ENCODE assay signal across 8 cellular contexts in genomic region chr17:65099941-65100315, GRCh38. TPM values are rescaled to one million over a fixed set of nuclear protein-coding genes. Genes with fewer than 3 reads are reported as not detected.
DNase-seq lines count a peak whose midpoint lies in the region; ATAC-seq and TF ChIP-seq lines count a peak whose summit lies in the region.

No MANE protein-coding gene starts in this region.

- no peaks in the 10 kb centered on the region for H4K20me1 ChIP-seq in PC-9 (ENCODE audit: insufficient read depth)

- H3K4me1 ChIP-seq in A673 (ENCODE audit: insufficient read depth, low read length, poor library complexity, severe bottlenecking) (no peaks in the 10 kb centered on the region), PC-9 (replicated peaks; ENCODE audit: insufficient read depth) (peaks cover 35% of the 10 kb centered on the region), right cardiac atrium (ENCODE audit: control insufficient read depth, insufficient read depth, low read length) (no peaks in the 10 kb centered on the region), spleen (peaks cover 3 to 32% (median 19%) of the 10 kb centered on the region in 6 donors)

- H3K4me1 Mint-ChIP-seq in activated naive CD4-positive, alpha-beta T cell treated with anti-CD3 and anti-CD28 coated beads for 36 hours (ENCODE audit: low read depth) = peaks cover 16% of the 10 kb centered on the region

- H3K9me2 ChIP-seq in PC-9 (ENCODE audit: insufficient read depth) = no peaks in the 10 kb centered on the region

- H3K36me3 ChIP-seq in A673 (ENCODE audit: insufficient read depth, low read length, poor library complexity, severe bottlenecking) = no peaks in the 10 kb centered on the region
- H3K36me3 ChIP-seq in PC-9 (ENCODE audit: low read depth) = no peaks in the 10 kb centered on the region
- no peaks in the 10 kb centered on the region for H3K36me3 ChIP-seq in spleen

- H3K36me3 Mint-ChIP-seq in activated naive CD4-positive, alpha-beta T cell treated with anti-CD3 and anti-CD28 coated beads for 36 hours (ENCODE audit: low read depth) = no peaks in the 10 kb centered on the region

- H3K4me3 ChIP-seq in A673 (ENCODE audit: low read depth, low read length, poor library complexity, severe bottlenecking) = peak overlapping the region; percentile 50
- peak overlapping the region; percentile 54 for H3K4me3 ChIP-seq in PC-9
- H3K4me3 ChIP-seq in right cardiac atrium (ENCODE audit: low read length) = peak overlapping the region; percentile 73
- peak overlapping the region; percentile 24 to 75 (median 45) for H3K4me3 ChIP-seq in spleen

- no peaks in the 10 kb centered on the region for H3K79me2 ChIP-seq in PC-9 (ENCODE audit: low read depth)

- BruUV-seq in A673 (replicated peaks; lab: Mats Ljungman, UMichigan) (no TSS peak), PC-9 (replicated peaks; lab: Mats Ljungman, UMichigan) (TSS peak; percentile 82)

- ATAC-seq in GM18861 (IDR thresholded peaks at IDR 0.05; ENCODE audit: unreplicated experiment) (peak; percentile 74), HG03025 (IDR thresholded peaks at IDR 0.05; ENCODE audit: low FRiP score, unreplicated experiment) (peak; percentile 69), right cardiac atrium (peak; percentile 3 to 17)

- no peaks in the 10 kb centered on the region for H3K9me3 ChIP-seq in A673 (ENCODE audit: low read depth, low read length, poor library complexity, severe bottlenecking)
- H3K9me3 ChIP-seq in PC-9 (ENCODE audit: insufficient read depth, low read depth) = no peaks in the 10 kb centered on the region
- H3K9me3 ChIP-seq in right cardiac atrium (ENCODE audit: control insufficient read depth, low read length) = no peaks in the 10 kb centered on the region
- no peaks in the 10 kb centered on the region for H3K9me3 ChIP-seq in spleen

- peak overlapping the region; percentile 86 for H3K4me3 Mint-ChIP-seq in activated naive CD4-positive, alpha-beta T cell treated with anti-CD3 and anti-CD28 coated beads for 36 hours

- intact Hi-C loops in A673 (cut with micrococcal nuclease; ENCODE audit: unreplicated experiment) (no loop called here), PC-9 (cut with micrococcal nuclease; ENCODE audit: unreplicated experiment) (loop anchor here (1.0 to 10.0 kb wide), 7 partner anchors 38 to 325 kb away; no protein-coding TSS in a partner anchor), right cardiac atrium (cut with DNase I) (loop anchor here in 2 of 4 donors (2.0 to 10.0 kb wide), 2 partner anchors 23 to 125 kb away; no protein-coding TSS in a partner anchor), spleen (cut with DNase I; ENCODE audit: low total_unique reads) (loop anchor here (10.0 kb wide), 1 partner anchor 125 kb away; no protein-coding TSS in a partner anchor)
- intact Hi-C loops in activated naive CD4-positive, alpha-beta T cell treated with anti-CD3 and anti-CD28 coated beads for 36 hours (cut with micrococcal nuclease) = loop anchor here (1.0 to 2.0 kb wide), 11 partner anchors 22 to 181 kb away; partner anchors contain the start of genes LRRC37A3 and RGS9

- peak overlapping the region; percentile 88 for H3K4me2 ChIP-seq in PC-9

- H3K27me3 ChIP-seq in A673 (replicated peaks; ENCODE audit: insufficient read depth, low read depth, low read length, poor library complexity) (no peaks in the 10 kb centered on the region), PC-9 (ENCODE audit: insufficient read depth, low read depth) (no peaks in the 10 kb centered on the region), right cardiac atrium (ENCODE audit: control insufficient read depth, insufficient read depth) (no peaks in the 10 kb centered on the region), spleen (replicated peaks in 1 of 7) (no peaks in the 10 kb centered on the region)

- no peaks in the 10 kb centered on the region for H3K27me3 Mint-ChIP-seq in activated naive CD4-positive, alpha-beta T cell treated with anti-CD3 and anti-CD28 coated beads for 36 hours (ENCODE audit: low read depth)

- no peak overlapping the region for H3K27ac ChIP-seq in A673 (ENCODE audit: low read depth, low read length, poor library complexity, severe bottlenecking)
- peak overlapping the region; percentile 84 for H3K27ac ChIP-seq in PC-9
- H3K27ac ChIP-seq in right cardiac atrium (ENCODE audit: low read length) = no peak overlapping the region
- H3K27ac ChIP-seq in spleen = peak overlapping the region; percentile 30 to 88 (median 82)

- no peak for TF ChIP-seq POLR2A in spleen (IDR thresholded peaks at IDR 0.05)

- 52% methylated on average over 5 of the region's 5 CpGs for WGBS in right cardiac atrium
- WGBS in spleen, 5 donors = 30 to 46% (median 36%) methylated on average over 5 of the region's 5 CpGs

- peak overlapping the region; percentile 66 for H2AFZ ChIP-seq in PC-9

- peak; percentile 33 for DNase-seq in A673 (ENCODE audit: low spot score)
- DNase-seq in PC-9 = peak; percentile 49 to 76
- DNase-seq in activated naive CD4-positive, alpha-beta T cell treated with anti-CD3 and anti-CD28 coated beads for 36 hours = peak; percentile 93
- DNase-seq in right cardiac atrium = peak in 2 of 3 donors; percentile 52 to 75
- DNase-seq in spleen = peak; percentile 79
- no peak for DNase-seq in occipital lobe (lab: John Stamatoyannopoulos, UW)

- peaks cover 14% of the 10 kb centered on the region for H3F3A ChIP-seq in PC-9 (ENCODE audit: insufficient read depth, low read depth)

- CTCF ChIA-PET in A673 (lab: Charles Lee) = interaction anchor here (0.6 to 1.6 kb wide), 6 partner anchors 8 to 191 kb away, joined by 3 to 5 read pairs (median 3); no protein-coding TSS in a partner anchor
- CTCF ChIA-PET in PC-9 (lab: Charles Lee) = interaction anchor here (0.6 to 1.1 kb wide), 8 partner anchors 12 to 134 kb away, joined by 3 to 8 read pairs (median 4); no protein-coding TSS in a partner anchor
- CTCF ChIA-PET in activated naive CD4-positive, alpha-beta T cell treated with anti-CD3 and anti-CD28 coated beads for 36 hours (lab: Charles Lee) = interaction anchor here (0.6 to 3.7 kb wide), 20 partner anchors 9 to 860 kb away, joined by 3 to 32 read pairs (median 3); partner anchors contain the start of genes LRRC37A3 and RGS9

- H3K27ac Mint-ChIP-seq in activated naive CD4-positive, alpha-beta T cell treated with anti-CD3 and anti-CD28 coated beads for 36 hours = peak overlapping the region; percentile 95

- POLR2A ChIA-PET in A673 (lab: Charles Lee; ENCODE audit: low non-redundant PET) = no interaction called here
- POLR2A ChIA-PET in PC-9 (lab: Charles Lee; ENCODE audit: unreplicated experiment) = no interaction called here

- no peaks in the 10 kb centered on the region for H3K9me3 Mint-ChIP-seq in activated naive CD4-positive, alpha-beta T cell treated with anti-CD3 and anti-CD28 coated beads for 36 hours

- TF ChIP-seq CTCF in A673 (conservative IDR thresholded peaks at IDR 0.05; ENCODE audit: low read depth, low read length) (no peak), PC-9 (conservative IDR thresholded peaks at IDR 0.05) (no peak), spleen (IDR thresholded peaks at IDR 0.05 in 8 of 11, conservative IDR thresholded peaks at IDR 0.05 in 3 of 11) (no peak)

RNA-seq across cellular contexts. Expression of gene RGS9, which starts 37.2 kb away (rescaled TPM):
- 1.8 and 2.8 TPM in 2 replicates for total RNA-seq in A673 (2021)
- 5.7 and 6.1 TPM in 2 replicates for total RNA-seq in PC-9 (2021)
- 1 to 10 TPM; 1.2 to 1.6 TPM for total RNA-seq in activated naive CD4-positive, alpha-beta T cell treated with anti-CD3 and anti-CD28 coated beads for 36 hours
- 10 to 100 TPM in 1 of 4 donors, 1 to 10 TPM in 3; 4.8 to 15.1 (median 8.3) TPM for total RNA-seq in right cardiac atrium
- 4.2 TPM for polyA plus RNA-seq in right cardiac atrium
- total RNA-seq in spleen = 1 to 10 TPM; 5.5 to 9.2 (median 7.5) TPM
- polyA plus RNA-seq in spleen = 1 to 10 TPM; 6.6 to 9.6 (median 6.8) TPM
- total RNA-seq in occipital lobe = 4.2 TPM

RNA-seq across cellular contexts. Expression of gene GNA13, which starts 43.4 kb away (rescaled TPM):
- total RNA-seq in A673 (2021) = 39.2 and 41.2 TPM in 2 replicates
- total RNA-seq in PC-9 (2021) = 26.2 and 29.7 TPM in 2 replicates
- 10 to 100 TPM; 42.4 to 44.9 TPM for total RNA-seq in activated naive CD4-positive, alpha-beta T cell treated with anti-CD3 and anti-CD28 coated beads for 36 hours
- 10 to 100 TPM; 25.4 to 30.1 (median 27.2) TPM for total RNA-seq in right cardiac atrium
- polyA plus RNA-seq in right cardiac atrium = 11.7 TPM
- total RNA-seq in spleen = 100 to 1,000 TPM in 3 of 7 donors, 10 to 100 TPM in 4; 69.5 to 125 (median 84.5) TPM
- 10 to 100 TPM; 20.5 to 37.5 (median 25.4) TPM for polyA plus RNA-seq in spleen
- total RNA-seq in occipital lobe = 99.7 TPM

Comparison
In these comparisons a context has a peak if more than half of its experiments do, and no peak if none do; other contexts are left out.
1. H3K27ac ChIP-seq: peak in PC-9 (single experiment) and spleen (8 of 8); none in A673 (single experiment) and right cardiac atrium (single experiment).
2. ATAC-seq: peak in every context shown above with its lines; median percentile 74 in GM18861; 69 in HG03025; 10 in right cardiac atrium.
3. Peak in every context shown above with its lines, with median percentiles within 50 percentile points of each other: H3K4me3 ChIP-seq.